Comparison of ENCODE assay signal across 36 cellular contexts in genomic region chr13:98738213-98738612, GRCh38. TPM values are rescaled to one million over a fixed set of nuclear protein-coding genes. Genes with fewer than 3 reads are reported as not detected.
"Had no signal": no experiment of that assay in that cellular context is flagged by ENCODE, and none has a peak within 500 bp of the region (broad histone marks: within the 10 kb centered on the region; RNA-seq: fewer than 3 reads in every experiment).

No MANE protein-coding gene starts in this region.

- H3K4me1 Mint-ChIP-seq: activated CD4-positive, alpha-beta memory T cell treated with anti-CD3 and anti-CD28 coated beads, Interleukin-2, amount 10 ng/mL, durations not matched to agents 7 days and 5 days had no signal

- H3K36me3 Mint-ChIP-seq: activated naive CD4-positive, alpha-beta T cell treated with anti-CD3 and anti-CD28 coated beads, Interleukin-2, amount 50 U/mL, for 72 hours had no signal

- H3K27ac Mint-ChIP-seq: activated CD4-positive, alpha-beta memory T cell treated with anti-CD3 and anti-CD28 coated beads, Interleukin-2, amount 10 ng/mL, durations not matched to agents 7 days and 5 days; activated naive CD4-positive, alpha-beta T cell treated with anti-CD3 and anti-CD28 coated beads for 36 hours; activated naive CD4-positive, alpha-beta T cell treated with anti-CD3 and anti-CD28 coated beads, Interleukin-2, amount 50 U/mL, for 72 hours; activated T-cell treated with anti-CD3 and anti-CD28 coated beads, Interleukin-2, amount 50 U/mL, for 24 hours had no signal

- H3K27ac ChIP-seq: adrenal gland, body of pancreas, breast epithelium, PC-9, RWPE1, VCaP had no signal

- H3K9me3 ChIP-seq: adrenal gland, MG63 had no signal

- H3K4me3 Mint-ChIP-seq: activated CD4-positive, alpha-beta memory T cell treated with anti-CD3 and anti-CD28 coated beads, Interleukin-2, amount 10 ng/mL, durations not matched to agents 7 days and 5 days; activated naive CD4-positive, alpha-beta T cell treated with anti-CD3 and anti-CD28 coated beads for 36 hours; activated T-cell treated with anti-CD3 and anti-CD28 coated beads, Interleukin-2, amount 50 U/mL, for 24 hours had no signal

- H3K36me3 ChIP-seq: adrenal gland, breast epithelium, MG63 had no signal

- DNase-seq: activated CD4-positive, alpha-beta memory T cell treated with anti-CD3 and anti-CD28 coated beads, Interleukin-2, amount 10 ng/mL, durations not matched to agents 7 days and 5 days; activated CD4-positive, alpha-beta T cell treated with anti-CD3 and anti-CD28 coated beads for 1 hour; activated CD4-positive, alpha-beta T cell treated with anti-CD3 and anti-CD28 coated beads for 48 hours; activated CD4-positive, CD25-positive, alpha-beta regulatory T cell; activated CD8-positive, alpha-beta memory T cell treated with anti-CD3 and anti-CD28 coated beads for 24 hours; activated gamma-delta T cell treated with Interleukin-2 at 50 U/mL for 16 hours; activated naive CD4-positive, alpha-beta T cell treated with anti-CD3 and anti-CD28 coated beads for 36 hours; activated T-cell treated with anti-CD3 and anti-CD28 coated beads, Interleukin-2, amount 50 U/mL, for 24 hours; adrenal gland; body of pancreas; Kasumi-1; MG63; NCI-H1048; NCI-H1105 treated with DMSO at 0.1 percent for 48 hours; NCI-H1436; NCI-H1694; NCI-H1930; NCI-H2081 treated with DMSO at 0.1 percent for 48 hours; NCI-H345; NCI-H524 treated with DMSO at 0.1 percent for 48 hours; SIG-M5; T-helper 1 cell; T-helper 2 cell; T-helper 9 cell had no signal

- ATAC-seq: activated naive CD4-positive, alpha-beta T cell treated with anti-CD3 and anti-CD28 coated beads, Interleukin-2, amount 50 U/mL, for 72 hours; body of pancreas; Right ventricle myocardium inferior; SK-N-SH treated with all-trans-retinoic acid at 6 μM for 48 hours had no signal

- H3K4me1 ChIP-seq: adrenal gland, body of pancreas, breast epithelium had no signal

- H3K4me3 ChIP-seq: adrenal gland, body of pancreas, breast epithelium, MG63, PC-9 had no signal

RNA-seq across cellular contexts. Expression of gene SLC15A1, which starts 14.3 kb away (rescaled TPM):
- total RNA-seq: activated CD4-positive, alpha-beta memory T cell treated with anti-CD3 and anti-CD28 coated beads, Interleukin-2, amount 10 ng/mL, durations not matched to agents 7 days and 5 days; activated naive CD4-positive, alpha-beta T cell treated with anti-CD3 and anti-CD28 coated beads for 36 hours; activated naive CD4-positive, alpha-beta T cell treated with anti-CD3 and anti-CD28 coated beads, Interleukin-2, amount 50 U/mL, for 72 hours; astrocyte; cardiac septum; NCI-H460; OCI-LY7; Right ventricle myocardium inferior; SK-MEL-5 had no signal
